In the genomic region with DNA sequence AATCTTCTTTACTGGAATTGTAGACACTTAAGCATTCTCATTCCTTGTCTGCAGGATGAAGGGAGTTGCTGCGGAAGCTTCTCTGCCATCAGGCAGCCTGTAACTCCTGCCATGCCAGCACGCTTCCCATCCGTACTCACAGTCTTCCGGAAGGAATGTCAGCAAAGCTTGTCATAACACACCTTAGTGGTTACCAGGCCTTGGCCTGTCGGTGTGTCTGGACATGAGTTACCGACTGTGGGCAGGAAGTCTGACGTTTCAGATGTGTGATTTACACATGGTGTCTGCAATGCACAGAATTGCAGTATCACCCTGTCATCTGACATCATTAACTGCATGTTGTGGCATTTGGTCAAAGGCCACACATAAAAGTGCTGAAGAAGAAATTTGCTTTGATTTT, we compare ENCODE assay signal across 17 cellular contexts.
"Had no signal": no experiment of that assay in that cellular context is flagged by ENCODE, and none has a peak within 500 bp of the region (broad histone marks: within the 10 kb centered on the region; RNA-seq: fewer than 3 reads in every experiment).

No MANE protein-coding gene starts in this region.

- H3K9me3 ChIP-seq: lower lobe of right lung, SK-N-SH, uterus had no signal

- H3K36me3 ChIP-seq: lower lobe of right lung, uterus had no signal

- H3K27ac ChIP-seq: lower lobe of right lung, uterus had no signal

- H3K36me3 Mint-ChIP-seq: activated CD4-positive, alpha-beta memory T cell treated with anti-CD3 and anti-CD28 coated beads for 36 hours; activated naive CD8-positive, alpha-beta T cell; T-cell; WTC11 had no signal

- DNase-seq: activated CD4-positive, alpha-beta memory T cell treated with anti-CD3 and anti-CD28 coated beads for 36 hours; activated CD4-positive, alpha-beta T cell treated with anti-CD3 and anti-CD28 coated beads for 4 hours; caudate nucleus; left colon; lower lobe of right lung; occipital lobe; SK-N-SH; stimulated activated CD4-positive, alpha-beta T cell treated with anti-CD3 and anti-CD28 coated beads, Interleukin-15, amount 100 ng/mL, for 24 hours; stimulated activated CD4-positive, alpha-beta T cell treated with anti-CD3 and anti-CD28 coated beads, Interleukin-4, amount 100 ng/mL, for 24 hours; stimulated activated naive CD4-positive, alpha-beta T cell; T-cell; uterus had no signal

- H3K9me3 Mint-ChIP-seq: activated CD4-positive, alpha-beta memory T cell treated with anti-CD3 and anti-CD28 coated beads for 36 hours; nephron; T-cell had no signal

- H3K27me3 ChIP-seq: uterus had no signal

- H3K9ac ChIP-seq: SK-N-SH had no signal

- FAIRE-seq: colon had no signal

- ATAC-seq: left colon, lower lobe of right lung, T-cell, WTC11 had no signal

- H3K27ac Mint-ChIP-seq: activated CD4-positive, alpha-beta memory T cell treated with anti-CD3 and anti-CD28 coated beads for 36 hours; activated naive CD8-positive, alpha-beta T cell; nephron; T-cell; WTC11 had no signal

- H3K4me1 ChIP-seq: lower lobe of right lung, uterus had no signal

- H3K4me3 ChIP-seq: lower lobe of right lung, skin epidermis, uterus had no signal

- H3K4me3 Mint-ChIP-seq: activated CD4-positive, alpha-beta memory T cell treated with anti-CD3 and anti-CD28 coated beads for 36 hours; activated naive CD8-positive, alpha-beta T cell; nephron; T-cell; WTC11 had no signal

- H3K4me2 ChIP-seq: SK-N-SH had no signal
